1 cellular context compared by ENCODE assay signal in the genomic region with DNA sequence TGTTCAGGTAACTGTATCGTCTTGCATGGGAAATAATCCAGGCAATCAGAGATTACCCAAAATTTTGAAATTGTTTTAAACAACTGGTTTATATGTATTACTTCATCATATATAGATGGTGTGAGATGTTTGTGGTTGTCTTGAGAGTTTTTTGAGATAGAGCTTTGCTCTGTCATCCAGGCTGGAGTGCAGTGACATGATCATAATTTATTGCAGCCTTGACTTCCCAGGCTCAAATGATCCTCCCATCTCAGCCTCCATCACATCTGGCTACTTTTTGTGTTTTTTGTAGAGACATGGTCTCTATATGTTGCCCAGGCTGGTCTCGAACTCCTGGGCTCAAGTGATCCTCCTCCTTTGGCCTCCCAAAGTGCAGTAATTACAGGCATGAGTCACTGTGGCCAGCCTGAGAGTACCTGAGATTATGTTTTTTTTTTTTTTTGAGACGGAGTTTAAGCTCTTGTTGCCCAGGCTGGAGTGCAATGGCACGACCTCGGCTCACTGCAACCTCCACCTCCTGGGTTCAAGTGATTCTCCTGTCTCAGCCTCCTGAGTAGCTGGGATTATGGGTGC.
TF ChIP-seq lines count a peak whose summit lies in the region.

No MANE protein-coding gene starts in this region.

TF ChIP-seq in HEK293, 187 proteins besides CTCF, POLR2A, EP300 and RAD21 (continued from another document):
- TF ChIP-seq ZSCAN16 (tag by site-specific recombination; IDR thresholded peaks at IDR 0.05): no peak
- TF ChIP-seq ZNF24 (tag by site-specific recombination; IDR thresholded peaks at IDR 0.05): 0 out of 2 replicates have a peak, but pooled peaks have one; percentile 26
- no peak for TF ChIP-seq ZNF785 (tag by site-specific recombination; IDR thresholded peaks at IDR 0.05)
- TF ChIP-seq IKZF3 (tag by site-specific recombination; IDR thresholded peaks at IDR 0.05): no peak
- TF ChIP-seq, protein P1, sequence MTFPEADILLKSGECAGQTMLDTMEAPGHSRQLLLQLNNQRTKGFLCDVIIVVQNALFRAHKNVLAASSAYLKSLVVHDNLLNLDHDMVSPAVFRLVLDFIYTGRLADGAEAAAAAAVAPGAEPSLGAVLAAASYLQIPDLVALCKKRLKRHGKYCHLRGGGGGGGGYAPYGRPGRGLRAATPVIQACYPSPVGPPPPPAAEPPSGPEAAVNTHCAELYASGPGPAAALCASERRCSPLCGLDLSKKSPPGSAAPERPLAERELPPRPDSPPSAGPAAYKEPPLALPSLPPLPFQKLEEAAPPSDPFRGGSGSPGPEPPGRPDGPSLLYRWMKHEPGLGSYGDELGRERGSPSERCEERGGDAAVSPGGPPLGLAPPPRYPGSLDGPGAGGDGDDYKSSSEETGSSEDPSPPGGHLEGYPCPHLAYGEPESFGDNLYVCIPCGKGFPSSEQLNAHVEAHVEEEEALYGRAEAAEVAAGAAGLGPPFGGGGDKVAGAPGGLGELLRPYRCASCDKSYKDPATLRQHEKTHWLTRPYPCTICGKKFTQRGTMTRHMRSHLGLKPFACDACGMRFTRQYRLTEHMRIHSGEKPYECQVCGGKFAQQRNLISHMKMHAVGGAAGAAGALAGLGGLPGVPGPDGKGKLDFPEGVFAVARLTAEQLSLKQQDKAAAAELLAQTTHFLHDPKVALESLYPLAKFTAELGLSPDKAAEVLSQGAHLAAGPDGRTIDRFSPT (tag by site-specific recombination; IDR thresholded peaks at IDR 0.05): 0 out of 2 replicates have a peak, but pooled peaks have one; percentile 29
- TF ChIP-seq ZNF16 (tag by site-specific recombination; IDR thresholded peaks at IDR 0.05; ENCODE audit: low read depth): no peak
- TF ChIP-seq, protein P2, sequence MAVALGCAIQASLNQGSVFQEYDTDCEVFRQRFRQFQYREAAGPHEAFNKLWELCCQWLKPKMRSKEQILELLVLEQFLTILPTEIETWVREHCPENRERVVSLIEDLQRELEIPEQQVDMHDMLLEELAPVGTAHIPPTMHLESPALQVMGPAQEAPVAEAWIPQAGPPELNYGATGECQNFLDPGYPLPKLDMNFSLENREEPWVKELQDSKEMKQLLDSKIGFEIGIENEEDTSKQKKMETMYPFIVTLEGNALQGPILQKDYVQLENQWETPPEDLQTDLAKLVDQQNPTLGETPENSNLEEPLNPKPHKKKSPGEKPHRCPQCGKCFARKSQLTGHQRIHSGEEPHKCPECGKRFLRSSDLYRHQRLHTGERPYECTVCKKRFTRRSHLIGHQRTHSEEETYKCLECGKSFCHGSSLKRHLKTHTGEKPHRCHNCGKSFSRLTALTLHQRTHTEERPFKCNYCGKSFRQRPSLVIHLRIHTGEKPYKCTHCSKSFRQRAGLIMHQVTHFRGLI (tag by site-specific recombination; IDR thresholded peaks at IDR 0.05): no peak
- no peak for TF ChIP-seq ZNF19 (tag by site-specific recombination; IDR thresholded peaks at IDR 0.05; ENCODE audit: low read depth)
- no peak for TF ChIP-seq ZNF488 (tag by site-specific recombination; IDR thresholded peaks at IDR 0.05)
- TF ChIP-seq SP7 (tag by site-specific recombination; IDR thresholded peaks at IDR 0.05): peak; percentile 38; the same call in 1 of the 2 replicates
- no peak for TF ChIP-seq ZNF133 (tag by site-specific recombination; IDR thresholded peaks at IDR 0.05)
- no peak for TF ChIP-seq TCF7L2 (IDR thresholded peaks at IDR 0.05; ENCODE audit: borderline replicate concordance, low read depth, low read length)
- no peak for TF ChIP-seq TSHZ1 (tag by site-specific recombination; IDR thresholded peaks at IDR 0.05; ENCODE audit: borderline replicate concordance)
- TF ChIP-seq ZNF362 (tag by site-specific recombination; IDR thresholded peaks at IDR 0.05): peak; percentile 71
- TF ChIP-seq ZBTB17 (tag by site-specific recombination; IDR thresholded peaks at IDR 0.05): no peak
- peak; percentile 74 for TF ChIP-seq GLIS1 (tag by site-specific recombination; IDR thresholded peaks at IDR 0.05)
- TF ChIP-seq ZNF416 (tag by site-specific recombination; IDR thresholded peaks at IDR 0.05): no peak
- no peak for TF ChIP-seq HOXC10 (CRISPR knock-in tag; IDR thresholded peaks at IDR 0.05)
- TF ChIP-seq ZNF155 (tag by site-specific recombination; IDR thresholded peaks at IDR 0.05): no peak
- TF ChIP-seq OSR2 (tag by site-specific recombination; IDR thresholded peaks at IDR 0.05): no peak
- 0 out of 2 replicates have a peak, but pooled peaks have one; percentile 29 for TF ChIP-seq ZSCAN5A (tag by site-specific recombination; IDR thresholded peaks at IDR 0.05)
- TF ChIP-seq ZNF302 (tag by site-specific recombination; IDR thresholded peaks at IDR 0.05; ENCODE audit: low read depth): no peak
- no peak for TF ChIP-seq ZNF311 (tag by site-specific recombination; IDR thresholded peaks at IDR 0.05; ENCODE audit: borderline replicate concordance)
- no peak for TF ChIP-seq ZNF76 (tag by site-specific recombination; IDR thresholded peaks at IDR 0.05; ENCODE audit: borderline replicate concordance, low read depth)
TF ChIP-seq in HEK293: peak in this region for 7.
